Comparison of ENCODE assay signal across 17 cellular contexts in genomic region chr20:59152559-59153354, GRCh38. TPM values are rescaled to one million over a fixed set of nuclear protein-coding genes. Genes with fewer than 3 reads are reported as not detected.
DNase-seq lines count a peak whose midpoint lies in the region; ATAC-seq and TF ChIP-seq lines count a peak whose summit lies in the region.
"Had no signal": no experiment of that assay in that cellular context is flagged by ENCODE, and none has a peak within 500 bp of the region (broad histone marks: within the 10 kb centered on the region; RNA-seq: fewer than 3 reads in every experiment).

No MANE protein-coding gene starts in this region.

- no peaks in the 10 kb centered on the region for H3K9me3 Mint-ChIP-seq in CD8-positive, alpha-beta memory T cell
- H3K9me3 Mint-ChIP-seq: stimulated activated naive CD8-positive, alpha-beta T cell treated with anti-CD3 and anti-CD28 coated beads, Interleukin-15, amount 100 ng/mL, for 72 hours; T-helper 2 cell treated with Interferon-gamma antibody and Interleukin-4, amounts not matched to agents 5 μg/mL and 100 μg/mL, for 36 hours had no signal

- H3K27ac ChIP-seq in CD8-positive, alpha-beta memory T cell (ENCODE audit: low read depth, low read length), result no peak overlapping the region
- H3K27ac ChIP-seq in lung (ENCODE audit: low read depth in 1 of 2, low read length in 1 of 2), result no peak overlapping the region
- H3K27ac ChIP-seq: 22Rv1, right lobe of liver had no signal

- DNase-seq in DMS153 (lab: John Stamatoyannopoulos, UW) (peak; percentile 5), DMS153 treated with DMSO at 0.1 percent for 48 hours (lab: John Stamatoyannopoulos, UW; ENCODE audit: unreplicated experiment) (no peak), T-helper 17 cell (no peak), lung (ENCODE audit: low spot score) (no peak), cortex of kidney (lab: John Stamatoyannopoulos, UW) (no peak), posterior cingulate gyrus (no peak)
- DNase-seq in CD8-positive, alpha-beta memory T cell, result no peak
- DNase-seq: activated gamma-delta T cell, NCI-H1092, NCI-H748 treated with DMSO at 0.1 percent for 48 hours had no signal

- TF ChIP-seq CTCF in lung (IDR thresholded peaks at IDR 0.05; ENCODE audit: control extremely low read depth, extremely low read depth), result no peak

- H3K36me3 ChIP-seq in CD8-positive, alpha-beta memory T cell (ENCODE audit: insufficient read depth, low read length), result no peaks in the 10 kb centered on the region
- no peaks in the 10 kb centered on the region for H3K36me3 ChIP-seq in lung (ENCODE audit: control insufficient read depth in 2 of 2, insufficient read depth in 2 of 2, low read length in 2 of 2)
- H3K36me3 ChIP-seq: gastroesophageal sphincter, right lobe of liver had no signal

- peaks cover 3 to 10% (median 8%) of the 10 kb centered on the region in 3 donors for H3K36me3 Mint-ChIP-seq in CD8-positive, alpha-beta memory T cell
- peaks cover 6% of the 10 kb centered on the region for H3K36me3 Mint-ChIP-seq in T-helper 17 cell (ENCODE audit: low read depth)

- no peak for ATAC-seq in T-helper 17 cell
- peak; percentile 10 for ATAC-seq in lung (ENCODE audit: insufficient read depth, low FRiP score)
- no peak for ATAC-seq in GM18858 (IDR thresholded peaks at IDR 0.05; ENCODE audit: unreplicated experiment)

- H3K4me1 Mint-ChIP-seq in CD8-positive, alpha-beta memory T cell, result peaks cover 75 to 93% (median 93%) of the 10 kb centered on the region in 3 donors
- peaks cover 73% of the 10 kb centered on the region for H3K4me1 Mint-ChIP-seq in T-helper 17 cell

- peaks cover 83% of the 10 kb centered on the region for H3K4me1 ChIP-seq in CD8-positive, alpha-beta memory T cell (ENCODE audit: insufficient read depth, low read length)
- peaks cover 0 to 5% of the 10 kb centered on the region in 2 donors for H3K4me1 ChIP-seq in lung (ENCODE audit: control insufficient read depth in 2 of 2, insufficient read depth in 2 of 2, low read length in 2 of 2)

- H3K27me3 Mint-ChIP-seq in CD8-positive, alpha-beta memory T cell, result peaks cover 0 to 1% of the 10 kb centered on the region in 2 donors
- H3K27me3 Mint-ChIP-seq in T-helper 17 cell, result no peaks in the 10 kb centered on the region
- H3K27me3 Mint-ChIP-seq: stimulated activated naive CD8-positive, alpha-beta T cell treated with anti-CD3 and anti-CD28 coated beads, Interleukin-15, amount 100 ng/mL, for 72 hours had no signal

- no peak overlapping the region for H3K4me3 ChIP-seq in CD8-positive, alpha-beta memory T cell (ENCODE audit: low read length)
- H3K4me3 ChIP-seq in lung, result no peak overlapping the region
- H3K4me3 ChIP-seq: gastroesophageal sphincter, right lobe of liver had no signal

- no peaks in the 10 kb centered on the region for H3K27me3 ChIP-seq in CD8-positive, alpha-beta memory T cell (ENCODE audit: insufficient read depth, low read length, poor library complexity, severe bottlenecking)
- no peaks in the 10 kb centered on the region for H3K27me3 ChIP-seq in lung (ENCODE audit: control insufficient read depth, insufficient read depth)
- H3K27me3 ChIP-seq: gastroesophageal sphincter, right lobe of liver had no signal

- H3K4me3 Mint-ChIP-seq in CD8-positive, alpha-beta memory T cell, result peak overlapping the region; percentile 4 to 87 (median 56)
- H3K4me3 Mint-ChIP-seq in T-helper 17 cell, result peak overlapping the region; percentile 63
- H3K4me3 Mint-ChIP-seq: T-helper 2 cell treated with Interferon-gamma antibody and Interleukin-4, amounts not matched to agents 5 μg/mL and 100 μg/mL, for 36 hours had no signal

- 66 to 83% methylated on average over 8 of the region's 8 CpGs for WGBS in lung, 2 donors

- intact Hi-C loops in posterior cingulate gyrus (cut with DNase I), result no loop called here

- no peaks in the 10 kb centered on the region for H3K9me3 ChIP-seq in CD8-positive, alpha-beta memory T cell (ENCODE audit: low read length)
- H3K9me3 ChIP-seq in T-helper 17 cell (ENCODE audit: control insufficient read depth, low read length, poor library complexity, severe bottlenecking) (no peaks in the 10 kb centered on the region), lung (ENCODE audit: control insufficient read depth in 2 of 2, insufficient read depth in 1 of 2, low read length in 1 of 2) (peaks cover 0 to 4% of the 10 kb centered on the region in 2 donors)
- H3K9me3 ChIP-seq: gastroesophageal sphincter, right lobe of liver had no signal

- H3K27ac Mint-ChIP-seq in CD8-positive, alpha-beta memory T cell, result peak overlapping the region; percentile 75 to 100 (median 97)
- peak overlapping the region; percentile 100 for H3K27ac Mint-ChIP-seq in T-helper 17 cell
- H3K27ac Mint-ChIP-seq: T-helper 2 cell treated with Interferon-gamma antibody and Interleukin-4, amounts not matched to agents 5 μg/mL and 100 μg/mL, for 36 hours had no signal

- CTCF ChIA-PET in CD8-positive, alpha-beta memory T cell (lab: Charles Lee), result interaction anchor here (0.9 to 3.3 kb wide), 7 partner anchors 9 to 69 kb away, joined by 3 to 15 read pairs (median 4); no protein-coding TSS in a partner anchor

- POLR2A ChIA-PET in CD8-positive, alpha-beta memory T cell (lab: Charles Lee), result interaction anchor here (0.8 to 1.5 kb wide), 3 partner anchors 11 to 30 kb away, joined by 3 to 7 read pairs (median 3); partner anchors contain the start of gene ZNF831

RNA-seq across cellular contexts. Expression of gene ZNF831, which starts 10.9 kb away (rescaled TPM):
- 1 to 10 TPM; 6.4 to 6.9 TPM for total RNA-seq in CD8-positive, alpha-beta memory T cell
- polyA plus RNA-seq in CD8-positive, alpha-beta memory T cell, result 12.1 TPM
- total RNA-seq in T-helper 17 cell (10 to 100 TPM; 37.8 to 42.0 TPM), lung (1 to 10 TPM in 1 of 2 donors, under 1 TPM in 1; 0.86 to 1.0 TPM)
- under 1 TPM; 0.14 to 0.26 TPM for polyA plus RNA-seq in lung
- polyA plus RNA-seq: neural cell had no signal

Comparison
In these comparisons a context has a peak if more than half of its experiments do, and no peak if none do; other contexts are left out.
1. RNA of gene ZNF831, which starts 10.9 kb away (total RNA-seq): 37.8 to 42.0 TPM in T-helper 17 cell; 6.4 to 6.9 TPM in CD8-positive, alpha-beta memory T cell and 0.86 to 1.0 TPM in lung; every median in the first group is over 4 times any median in the second.